Comparison of ENCODE assay signal across 1 cellular context in the genomic region with DNA sequence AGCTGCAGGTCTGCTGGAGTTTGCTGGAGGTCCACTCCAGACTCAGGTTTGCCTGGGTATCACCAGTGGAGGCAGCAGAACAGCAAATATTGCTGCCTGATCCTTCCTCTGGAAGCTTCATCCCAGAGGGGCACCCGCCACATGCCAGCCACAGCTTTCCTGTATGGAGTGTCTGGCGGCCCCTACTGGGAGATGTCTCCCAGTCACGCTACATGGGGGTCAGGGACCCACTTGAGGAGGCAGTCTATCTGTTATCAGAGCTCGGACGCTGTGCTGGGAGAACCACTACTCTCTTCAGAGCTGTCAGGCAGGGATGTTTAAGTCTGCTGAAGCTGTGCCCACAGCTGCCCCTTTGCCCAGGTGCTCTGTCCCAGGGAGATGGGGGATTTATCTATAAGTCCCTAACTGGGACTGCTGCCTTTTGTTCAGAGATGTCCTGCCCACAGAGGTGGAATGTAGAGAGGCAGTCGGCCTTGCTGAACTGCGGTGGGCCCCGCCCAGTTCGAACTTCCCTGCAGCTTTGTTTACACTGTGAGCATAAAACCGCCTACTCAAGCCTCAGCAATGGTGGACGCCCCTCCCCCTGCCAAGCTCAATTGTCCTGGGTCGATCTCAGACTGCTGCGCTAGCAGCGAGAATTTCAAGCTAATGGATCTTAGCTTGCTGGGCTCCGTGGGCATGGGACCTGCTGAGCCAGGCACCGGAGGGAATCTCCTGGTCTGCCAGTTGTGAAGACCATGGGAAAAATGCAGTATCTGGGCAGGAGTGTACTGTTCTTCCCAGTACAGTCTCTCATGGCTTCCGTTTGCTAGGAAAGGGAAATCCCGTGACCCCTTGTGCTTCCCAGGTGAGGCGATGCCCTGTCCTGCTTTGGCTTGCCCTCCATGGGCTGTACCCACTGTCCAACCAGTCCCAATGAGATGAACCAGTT.
A peak's percentile ranks its signal among the peaks of the same experiment; 100 is the strongest.
TF ChIP-seq lines count a peak whose summit lies in the region.
"Not testable (repeated sequence)": the region's sequence is repeated elsewhere in the genome, so short reads cannot be mapped to it uniquely, and the experiment has no call there.

No MANE protein-coding gene starts in this region.

TF ChIP-seq in K562, 482 proteins besides CTCF, POLR2A, EP300 and RAD21 (continues in another document):
- TF ChIP-seq NRF1 (conservative IDR thresholded peaks at IDR 0.05 in 1 of 2, IDR thresholded peaks at IDR 0.05 in 1 of 2) = peak; percentile 45 to 60; a peak in 2 of 4 replicates
- TF ChIP-seq SMARCE1 (IDR thresholded peaks at IDR 0.05) = peak; percentile 51; the same call in 1 of the 2 replicates
- TF ChIP-seq KDM5B (IDR thresholded peaks at IDR 0.05; ENCODE audit: insufficient replicate concordance, low read depth, low read length) = peak; percentile 63
- not testable (repeated sequence) for TF ChIP-seq ATF1 (CRISPR knock-in tag; IDR thresholded peaks at IDR 0.05); JUND (tag; IDR thresholded peaks at IDR 0.05; ENCODE audit: borderline replicate concordance, low read depth, low read length); NR2C2 (CRISPR knock-in tag; IDR thresholded peaks at IDR 0.05); TEAD4 (CRISPR knock-in tag; IDR thresholded peaks at IDR 0.05; ENCODE audit: borderline replicate concordance)
- peak; percentile 25; the same call in 1 of the 2 replicates for TF ChIP-seq ATF1 (tag; IDR thresholded peaks at IDR 0.05)
- peak in 1 of 2 experiments; percentile 85; a peak in 2 of 4 replicates for TF ChIP-seq TEAD1 (CRISPR knock-in tag; IDR thresholded peaks at IDR 0.05)
- TF ChIP-seq TRIM24 (IDR thresholded peaks at IDR 0.05) = 0 out of 4 replicates have a peak, but pooled peaks of 1 of the 2 experiments have one; percentile 7
- peak; percentile 21 for TF ChIP-seq TAF1 (IDR thresholded peaks at IDR 0.05; ENCODE audit: control insufficient read depth, extremely low read depth, insufficient read depth, low read length, severe bottlenecking)
- TF ChIP-seq PHF8 (IDR thresholded peaks at IDR 0.05; ENCODE audit: borderline replicate concordance, low read length) = peak; percentile 35; the same call in 1 of the 2 replicates
- TF ChIP-seq, protein P1, sequence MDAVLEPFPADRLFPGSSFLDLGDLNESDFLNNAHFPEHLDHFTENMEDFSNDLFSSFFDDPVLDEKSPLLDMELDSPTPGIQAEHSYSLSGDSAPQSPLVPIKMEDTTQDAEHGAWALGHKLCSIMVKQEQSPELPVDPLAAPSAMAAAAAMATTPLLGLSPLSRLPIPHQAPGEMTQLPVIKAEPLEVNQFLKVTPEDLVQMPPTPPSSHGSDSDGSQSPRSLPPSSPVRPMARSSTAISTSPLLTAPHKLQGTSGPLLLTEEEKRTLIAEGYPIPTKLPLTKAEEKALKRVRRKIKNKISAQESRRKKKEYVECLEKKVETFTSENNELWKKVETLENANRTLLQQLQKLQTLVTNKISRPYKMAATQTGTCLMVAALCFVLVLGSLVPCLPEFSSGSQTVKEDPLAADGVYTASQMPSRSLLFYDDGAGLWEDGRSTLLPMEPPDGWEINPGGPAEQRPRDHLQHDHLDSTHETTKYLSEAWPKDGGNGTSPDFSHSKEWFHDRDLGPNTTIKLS (IDR thresholded peaks at IDR 0.05; ENCODE audit: borderline replicate concordance, low read depth) = 0 out of 2 replicates have a peak, but pooled peaks have one; percentile 33
- 0 out of 2 replicates have a peak, but pooled peaks have one; percentile 42 for TF ChIP-seq TRIM28 (IDR thresholded peaks at IDR 0.05)
- peak; percentile 56 for TF ChIP-seq POLR2G (IDR thresholded peaks at IDR 0.05; ENCODE audit: low read depth, low read length)
- TF ChIP-seq POLR2B (IDR thresholded peaks at IDR 0.05; ENCODE audit: low read depth, partially characterized antibody) = peak; percentile 30
- TF ChIP-seq SPI1 (IDR thresholded peaks at IDR 0.05; ENCODE audit: borderline replicate concordance, low read depth, low read length) = peak; percentile 34; the same call in 1 of the 2 replicates
- peak; percentile 60 for TF ChIP-seq RBFOX2 (IDR thresholded peaks at IDR 0.05; ENCODE audit: low read depth, low read length)
- TF ChIP-seq JUND (IDR thresholded peaks at IDR 0.05; ENCODE audit: borderline replicate concordance, low read depth, low read length) = peak; percentile 17; the same call in 1 of the 2 replicates
- TF ChIP-seq DPF2 (IDR thresholded peaks at IDR 0.05) = 0 out of 2 replicates have a peak, but pooled peaks have one; percentile 47
- peak in 1 of 2 experiments; percentile 41; a peak in 1 of 4 replicates for TF ChIP-seq RCOR1 (IDR thresholded peaks at IDR 0.05; ENCODE audit: borderline replicate concordance in 1 of 2, low read depth in 2 of 2, low read length in 2 of 2)
- TF ChIP-seq MNT (conservative IDR thresholded peaks at IDR 0.05) = peak in 1 of 2 experiments; percentile 46; a peak in 1 of 4 replicates
- TF ChIP-seq BACH1 (tag; IDR thresholded peaks at IDR 0.05) = 0 out of 2 replicates have a peak, but pooled peaks have one; percentile 53
- 0 out of 2 replicates have a peak, but pooled peaks have one; percentile 16 for TF ChIP-seq ZBTB33 (CRISPR knock-in tag; IDR thresholded peaks at IDR 0.05)
- TF ChIP-seq FOXK1 (CRISPR knock-in tag; IDR thresholded peaks at IDR 0.05; ENCODE audit: borderline replicate concordance) = peak; percentile 84
- TF ChIP-seq LEF1 (IDR thresholded peaks at IDR 0.05) = peak; percentile 80
- 0 out of 2 replicates have a peak, but pooled peaks have one; percentile 20 for TF ChIP-seq CREM (IDR thresholded peaks at IDR 0.05; ENCODE audit: low read depth)
- TF ChIP-seq MAZ (CRISPR knock-in tag; conservative IDR thresholded peaks at IDR 0.05 in 1 of 2, IDR thresholded peaks at IDR 0.05 in 1 of 2) = peak; percentile 26 to 62; a peak in 2 of 4 replicates
- peak; percentile 86 for TF ChIP-seq NFRKB (IDR thresholded peaks at IDR 0.05; ENCODE audit: low read depth)
- TF ChIP-seq ZMIZ1 (IDR thresholded peaks at IDR 0.05; ENCODE audit: low read depth in 2 of 2, low read length in 2 of 2) = peak in 1 of 2 experiments; percentile 47; a peak in 1 of 4 replicates
- peak; percentile 96 to 97 for TF ChIP-seq FOXK2 (conservative IDR thresholded peaks at IDR 0.05 in 1 of 2, IDR thresholded peaks at IDR 0.05 in 1 of 2; ENCODE audit: low read depth in 2 of 2)
- peak; percentile 29; the same call in 1 of the 2 replicates for TF ChIP-seq RNF2 (IDR thresholded peaks at IDR 0.05)
- 0 out of 2 replicates have a peak, but pooled peaks have one; percentile 44 for TF ChIP-seq L3MBTL2 (IDR thresholded peaks at IDR 0.05)
- 0 out of 2 replicates have a peak, but pooled peaks have one; percentile 7 for TF ChIP-seq ZNF76 (CRISPR knock-in tag; IDR thresholded peaks at IDR 0.05; ENCODE audit: borderline replicate concordance)
- TF ChIP-seq NR2C2 (tag; IDR thresholded peaks at IDR 0.05) = peak; percentile 39; the same call in 1 of the 2 replicates
- peak; percentile 68 for TF ChIP-seq SOX6 (IDR thresholded peaks at IDR 0.05)
- 0 out of 2 replicates have a peak, but pooled peaks have one; percentile 42 for TF ChIP-seq ZBTB43 (CRISPR knock-in tag; IDR thresholded peaks at IDR 0.05)
- 0 out of 2 replicates have a peak, but pooled peaks have one; percentile 33 for TF ChIP-seq ZBTB17 (CRISPR knock-in tag; IDR thresholded peaks at IDR 0.05)
- peak; percentile 67 for TF ChIP-seq SUPT5H (IDR thresholded peaks at IDR 0.05)
- 0 out of 2 replicates have a peak, but pooled peaks have one; percentile 35 for TF ChIP-seq SMAD4 (CRISPR knock-in tag; conservative IDR thresholded peaks at IDR 0.05)
- peak; percentile 25; the same call in 1 of the 2 replicates for TF ChIP-seq TEAD4 (IDR thresholded peaks at IDR 0.05; ENCODE audit: low read length)
- TF ChIP-seq BRD9 (IDR thresholded peaks at IDR 0.05; ENCODE audit: low read depth, partially characterized antibody) = peak; percentile 45
